In genomic region chr12:27463826-27464554, GRCh38 we compare ENCODE assay signal across 12 cellular contexts. TPM values are rescaled to one million over a fixed set of nuclear protein-coding genes. Genes with fewer than 3 reads are reported as not detected.
DNase-seq lines count a peak whose midpoint lies in the region; ATAC-seq and TF ChIP-seq lines count a peak whose summit lies in the region.
"Had no signal": no experiment of that assay in that cellular context is flagged by ENCODE, and none has a peak within 500 bp of the region (broad histone marks: within the 10 kb centered on the region; RNA-seq: fewer than 3 reads in every experiment).

No MANE protein-coding gene starts in this region.

- H2BK5ac ChIP-seq in mesenchymal stem cell (ENCODE audit: low read depth, low read length, poor library complexity, severe bottlenecking) = no peak overlapping the region

- no peak overlapping the region for H3K18ac ChIP-seq in mesenchymal stem cell (ENCODE audit: low read depth in 1 of 2, low read length in 2 of 2)

- peak; percentile 68 for DNase-seq in AG20443 (ENCODE audit: low spot score)
- peak; percentile 31 for DNase-seq in HT1080 (ENCODE audit: low read depth)
- peak; percentile 73 to 93 (median 87) for DNase-seq in adrenal gland
- DNase-seq in mesenchymal stem cell = peak; percentile 18
- DNase-seq in DMS53 treated with DMSO at 0.1 percent for 48 hours (lab: John Stamatoyannopoulos, UW; ENCODE audit: unreplicated experiment) = no peak
- no peak for DNase-seq in tibial nerve (ENCODE audit: low spot score in 2 of 2)
- DNase-seq: activated naive CD4-positive, alpha-beta T cell treated with Interleukin-2 at 50 U/mL for 16 hours; NCI-H526 had no signal

- TF ChIP-seq EP300 in tibial nerve (IDR thresholded peaks at IDR 0.05) = no peak

- peak overlapping the region; percentile 60 for H3K9ac ChIP-seq in mesenchymal stem cell (ENCODE audit: low read length)

- no peaks in the 10 kb centered on the region for H3K9me3 ChIP-seq in adrenal gland (replicated peaks in 1 of 3)
- H3K9me3 ChIP-seq in mesenchymal stem cell (ENCODE audit: control insufficient read depth, low read length) = no peaks in the 10 kb centered on the region
- H3K9me3 ChIP-seq in tibial nerve = peaks cover 0 to 4% (median 0%) of the 10 kb centered on the region in 4 donors

- H4K8ac ChIP-seq in mesenchymal stem cell (ENCODE audit: low read length) = no peak overlapping the region

- H3K27me3 ChIP-seq in adrenal gland (no peaks in the 10 kb centered on the region), mesenchymal stem cell (ENCODE audit: control insufficient read depth in 1 of 2, insufficient read depth in 1 of 2, low read length in 2 of 2) (no peaks in the 10 kb centered on the region), tibial nerve (no peaks in the 10 kb centered on the region)

- H3K4ac ChIP-seq in mesenchymal stem cell (ENCODE audit: low read depth in 1 of 2, low read length in 2 of 2) = no peak overlapping the region

- no peak overlapping the region for H3K23ac ChIP-seq in mesenchymal stem cell (ENCODE audit: low read length in 2 of 2)

- H3K79me1 ChIP-seq in mesenchymal stem cell (replicated peaks; ENCODE audit: low read length, poor library complexity, severe bottlenecking) = no peaks in the 10 kb centered on the region

- H3K4me3 ChIP-seq in adrenal gland (no peak overlapping the region), mesenchymal stem cell (ENCODE audit: insufficient read depth in 1 of 2, low read depth in 1 of 2, low read length in 2 of 2) (peak overlapping the region in 1 of 2 experiments; percentile 47), tibial nerve (no peak overlapping the region)

- H3K14ac ChIP-seq in mesenchymal stem cell (ENCODE audit: low read length in 2 of 2) = no peak overlapping the region

- no peak overlapping the region for H2BK15ac ChIP-seq in mesenchymal stem cell (ENCODE audit: low read depth, poor library complexity, severe bottlenecking)

- H3K27ac ChIP-seq in adrenal gland (peak overlapping the region in 2 of 5 donors; percentile 61 to 64), mesenchymal stem cell (ENCODE audit: low read length, poor library complexity, severe bottlenecking) (no peak overlapping the region), tibial nerve (no peak overlapping the region)

- H3K36me3 ChIP-seq in adrenal gland (replicated peaks in 1 of 2) = no peaks in the 10 kb centered on the region
- no peaks in the 10 kb centered on the region for H3K36me3 ChIP-seq in mesenchymal stem cell (ENCODE audit: control insufficient read depth in 1 of 2, insufficient read depth in 2 of 2, low read depth in 1 of 2, low read length in 2 of 2)
- H3K36me3 ChIP-seq in tibial nerve = no peaks in the 10 kb centered on the region

- ATAC-seq in HG03469 (IDR thresholded peaks at IDR 0.05; ENCODE audit: unreplicated experiment) (no peak), GM19035 (IDR thresholded peaks at IDR 0.05; ENCODE audit: unreplicated experiment) (no peak)

- no peak overlapping the region for H2AFZ ChIP-seq in mesenchymal stem cell (ENCODE audit: low read depth, low read length)

- H4K91ac ChIP-seq in mesenchymal stem cell (ENCODE audit: low read length) = no peak overlapping the region

- TF ChIP-seq POLR2A in adrenal gland (IDR thresholded peaks at IDR 0.05) (no peak), tibial nerve (IDR thresholded peaks at IDR 0.05) (no peak)

- peaks cover 11 to 19% of the 10 kb centered on the region in 2 donors for H3K4me1 ChIP-seq in adrenal gland (replicated peaks in 1 of 2)
- no peaks in the 10 kb centered on the region for H3K4me1 ChIP-seq in mesenchymal stem cell (ENCODE audit: control insufficient read depth, insufficient read depth, low read depth, low read length)
- H3K4me1 ChIP-seq in tibial nerve = peaks cover 0 to 23% (median 0%) of the 10 kb centered on the region in 4 donors

- 41 to 45% (median 44%) methylated on average over 10 of the region's 10 CpGs for WGBS in adrenal gland, 4 donors
- WGBS in mesenchymal stem cell = 89% methylated on average over 10 of the region's 10 CpGs
- 61 to 64% methylated on average over 10 of the region's 10 CpGs for WGBS in tibial nerve, 2 donors

- intact Hi-C loops in adrenal gland (cut with DNase I) = no loop called here

- no peak overlapping the region for H3K4me2 ChIP-seq in mesenchymal stem cell (ENCODE audit: low read length, poor library complexity, severe bottlenecking)

- no peak overlapping the region for H2BK12ac ChIP-seq in mesenchymal stem cell (ENCODE audit: low read length in 2 of 2)

- no peak overlapping the region for H2BK120ac ChIP-seq in mesenchymal stem cell (ENCODE audit: low read depth, low read length)

- H2AK5ac ChIP-seq in mesenchymal stem cell (ENCODE audit: low read length, severe bottlenecking) = no peak overlapping the region

- TF ChIP-seq CTCF in adrenal gland (IDR thresholded peaks at IDR 0.05) (no peak), tibial nerve (IDR thresholded peaks at IDR 0.05) (no peak)

RNA-seq across cellular contexts. Expression of gene SMCO2, which starts 17.5 kb away (rescaled TPM):
- total RNA-seq in HT1080 (2014; rRNA removed; shearing (Covaris generic)) = 0.35 and 0.37 TPM in 2 replicates
- 0.45 TPM in 1 of 2 replicates, not detected in the other for polyA plus RNA-seq in HT1080 (2015; cell fraction: cytosol; rRNA removed)
- 2.9 and 3.3 TPM in 2 replicates for polyA plus RNA-seq in HT1080 (2015; cell fraction: nucleus; rRNA removed)
- total RNA-seq in adrenal gland (under 1 TPM in 2 of 8 donors, not detected in 6; 0.42 to 0.54 TPM), tibial nerve (not detected)
- under 1 TPM in 2 of 3 donors, not detected in 1; 0.57 to 0.88 TPM for polyA plus RNA-seq in adrenal gland
- polyA plus RNA-seq in mesenchymal stem cell (2013, experiment 1 of 2) = 0.11 TPM
- polyA plus RNA-seq in mesenchymal stem cell (2013, experiment 2 of 2) = 0.04 TPM
- total RNA-seq: liver had no signal
- polyA plus RNA-seq: IgD-negative memory B cell, liver had no signal

Comparison
In these comparisons a context has a peak if more than half of its experiments do, and no peak if none do; other contexts are left out.
1. DNase-seq: peak in AG20443 (single experiment), HT1080 (single experiment), adrenal gland (7 of 7) and mesenchymal stem cell (single experiment); none in DMS53 treated with DMSO at 0.1 percent for 48 hours (single experiment) and tibial nerve (0 of 2).